In the genomic region with DNA sequence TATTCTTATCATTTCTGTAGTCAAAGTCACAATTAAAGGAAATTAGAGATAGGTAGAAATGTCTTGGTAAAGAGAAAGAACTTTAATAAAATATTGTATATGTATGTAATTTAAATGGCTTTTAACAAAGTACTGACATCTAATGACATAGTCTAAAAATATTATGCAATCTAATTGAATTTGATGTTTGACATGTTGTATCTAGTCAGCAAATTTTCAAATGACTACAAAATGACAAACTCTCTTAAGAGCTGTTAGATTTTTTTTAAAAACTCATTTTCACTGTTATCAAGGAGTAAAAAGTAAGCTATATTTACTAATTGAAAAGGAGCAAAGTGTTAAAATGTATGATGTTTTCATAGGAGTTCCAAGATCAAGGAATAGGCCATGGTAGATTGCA, we compare ENCODE assay signal across 30 cellular contexts.
"Had no signal": no experiment of that assay in that cellular context is flagged by ENCODE, and none has a peak within 500 bp of the region (broad histone marks: within the 10 kb centered on the region; RNA-seq: fewer than 3 reads in every experiment).

No MANE protein-coding gene starts in this region.

- H3K4me2 ChIP-seq: neural progenitor cell, smooth muscle cell had no signal

- H3K27me3 ChIP-seq: neural progenitor cell, ovary, spleen, suprapubic skin, testis, tibial artery, transverse colon, upper lobe of right lung, uterus had no signal

- H3K27ac ChIP-seq: neural progenitor cell, ovary, parathyroid adenoma, psoas muscle, skin epidermis, spleen, suprapubic skin, testis, tibial artery, transverse colon, upper lobe of right lung, uterus had no signal

- H3K79me2 ChIP-seq: parathyroid adenoma had no signal

- H3K9me3 ChIP-seq: ovary, suprapubic skin, testis, tibial artery, transverse colon, upper lobe of right lung, uterus had no signal

- H3K4me1 ChIP-seq: neural progenitor cell, parathyroid adenoma, psoas muscle, spleen, suprapubic skin, testis, tibial artery, upper lobe of right lung, uterus had no signal

- H3K9ac ChIP-seq: neural progenitor cell, parathyroid adenoma had no signal

- H3K4me3 ChIP-seq: neural progenitor cell, ovary, psoas muscle, skin epidermis, smooth muscle cell, spleen, suprapubic skin, testis, tibial artery, transverse colon, upper lobe of right lung, uterus had no signal

- ATAC-seq: naive thymus-derived CD8-positive, alpha-beta T cell; natural killer cell treated with Interleukin-12 subunit alpha and Interleukin-12 subunit beta and Interleukin-15 and Interleukin-18, amount 100 ng/mL, for 72 hours; psoas muscle; right cardiac atrium; sciatic nerve; stimulated activated memory B cell treated with anti-CD40 and anti-IgM and Interleukin-4, amounts not matched to agents 10 μg/mL and 1 μg/mL and 100 μg/mL, for 72 hours; stimulated activated naive CD8-positive, alpha-beta T cell treated with anti-CD3 and anti-CD28 coated beads, Interleukin-15, amount 100 ng/mL, for 72 hours; stimulated activated naive CD8-positive, alpha-beta T cell treated with anti-CD3 and anti-CD28 coated beads, Interleukin-15, Interleukin-2, amounts not matched to agents 100 U/mL and 50 U/mL, for 24 hours; upper lobe of right lung had no signal

- DNase-seq: naive thymus-derived CD8-positive, alpha-beta T cell; nephron progenitor cell; occipital lobe; ovary; posterior cingulate gyrus; psoas muscle; right cardiac atrium; spleen; stimulated activated CD4-positive, alpha-beta T cell treated with anti-CD3 and anti-CD28 coated beads, Interleukin-12 subunit alpha, Interleukin-12 subunit beta, amount 100 ng/mL, for 4 hours; stimulated activated CD4-positive, alpha-beta T cell treated with anti-CD3 and anti-CD28 coated beads, Interleukin-1b, Interleukin-23, amount 100 ng/mL, for 48 hours; stimulated activated CD4-positive, alpha-beta T cell treated with anti-CD3 and anti-CD28 coated beads, Interleukin-4, amount 100 ng/mL, for 1 hour; stimulated activated CD4-positive, alpha-beta T cell treated with anti-CD3 and anti-CD28 coated beads, Interleukin-4, amount 100 ng/mL, for 4 hours; stimulated activated CD8-positive, alpha-beta memory T cell treated with anti-CD3 and anti-CD28 coated beads, Interleukin-4, amount 100 ng/mL, for 48 hours; stimulated activated naive CD4-positive, alpha-beta T cell; stimulated activated naive CD8-positive, alpha-beta T cell treated with anti-CD3 and anti-CD28 coated beads, Interleukin-15, amount 100 ng/mL, for 72 hours; stimulated activated naive CD8-positive, alpha-beta T cell treated with anti-CD3 and anti-CD28 coated beads, Interleukin-15, Interleukin-2, amounts not matched to agents 100 U/mL and 50 U/mL, for 24 hours; substantia nigra; testis; tibial artery; transverse colon; upper lobe of right lung; uterus had no signal

- H2AFZ ChIP-seq: neural progenitor cell, parathyroid adenoma had no signal

- H3K36me3 ChIP-seq: neural progenitor cell, ovary, spleen, suprapubic skin, tibial artery, transverse colon, upper lobe of right lung, uterus had no signal
